In genomic region chr7:27774717-27775328, GRCh38 we compare ENCODE assay signal across 8 cellular contexts. TPM values are rescaled to one million over a fixed set of nuclear protein-coding genes. Genes with fewer than 3 reads are reported as not detected.
DNase-seq lines count a peak whose midpoint lies in the region; ATAC-seq and TF ChIP-seq lines count a peak whose summit lies in the region.

No MANE protein-coding gene starts in this region.

- H3K4me1 Mint-ChIP-seq in CD8-positive, alpha-beta T cell (ENCODE audit: low read depth): peaks cover 55% of the 10 kb centered on the region
- H3K4me1 Mint-ChIP-seq in nephron: no peaks in the 10 kb centered on the region

- POLR2A ChIA-PET in CD8-positive, alpha-beta T cell (lab: Charles Lee): interaction anchor here (0.9 to 1.2 kb wide), 3 partner anchors 12 to 34 kb away, joined by 3 to 5 read pairs (median 5); partner anchors contain the start of gene TAX1BP1

- H3K27me3 Mint-ChIP-seq in CD8-positive, alpha-beta T cell (ENCODE audit: low read depth): no peaks in the 10 kb centered on the region
- H3K27me3 Mint-ChIP-seq in nephron (ENCODE audit: low read depth): no peaks in the 10 kb centered on the region

- H3K4me2 ChIP-seq in Loucy (ENCODE audit: low read depth, low read length, poor library complexity, severe bottlenecking): peak overlapping the region; percentile 16

- CTCF ChIA-PET in CD8-positive, alpha-beta T cell (lab: Charles Lee): interaction anchor here (0.7 to 3.7 kb wide), 9 partner anchors 9 to 614 kb away, joined by 3 to 12 read pairs (median 3); no protein-coding TSS in a partner anchor

- peak overlapping the region; percentile 21 for H3K9ac ChIP-seq in Loucy (ENCODE audit: low read depth, low read length, poor library complexity, severe bottlenecking)

- H3K79me2 ChIP-seq in Loucy (ENCODE audit: insufficient read depth, low read length): peaks cover 97% of the 10 kb centered on the region

- peaks cover 16% of the 10 kb centered on the region for H3K36me3 ChIP-seq in CD8-positive, alpha-beta T cell (ENCODE audit: insufficient read depth, low read length)
- peaks cover 42% of the 10 kb centered on the region; the same call in 1 of the 2 replicates for H3K36me3 ChIP-seq in Loucy (ENCODE audit: insufficient read depth, low read length)

- H3F3A ChIP-seq in Loucy (ENCODE audit: low read depth): no peaks in the 10 kb centered on the region

- H3K4me3 ChIP-seq in CD8-positive, alpha-beta T cell (ENCODE audit: low read depth, low read length): no peak overlapping the region
- H3K4me3 ChIP-seq in Loucy (ENCODE audit: low read length, poor library complexity, severe bottlenecking) (peak overlapping the region; percentile 13), choroid plexus epithelial cell (ENCODE audit: low read depth, low read length) (no peak overlapping the region)

- no peaks in the 10 kb centered on the region for H3K9me3 ChIP-seq in CD8-positive, alpha-beta T cell (ENCODE audit: low read length)
- H3K9me3 ChIP-seq in Loucy (ENCODE audit: insufficient read depth, low read depth, low read length): no peaks in the 10 kb centered on the region

- no peak overlapping the region for H3K4me3 Mint-ChIP-seq in CD8-positive, alpha-beta T cell
- H3K4me3 Mint-ChIP-seq in nephron: no peak overlapping the region

- DNase-seq in CD8-positive, alpha-beta T cell: no peak
- DNase-seq in choroid plexus epithelial cell (ENCODE audit: low read depth): peak; percentile 70
- DNase-seq in hippocampal formation (lab: John Stamatoyannopoulos, UW): no peak

- no peaks in the 10 kb centered on the region for H3K9me2 ChIP-seq in Loucy (replicated peaks; ENCODE audit: low read depth, low read length)

- ATAC-seq in CD8-positive, alpha-beta T cell: no peak
- ATAC-seq in HG03025 (IDR thresholded peaks at IDR 0.05; ENCODE audit: low FRiP score, unreplicated experiment) (no peak), HG03159 (IDR thresholded peaks at IDR 0.05; ENCODE audit: unreplicated experiment) (no peak), GM21786 (IDR thresholded peaks at IDR 0.05; ENCODE audit: unreplicated experiment) (no peak)

- H3K9me3 Mint-ChIP-seq in CD8-positive, alpha-beta T cell: no peaks in the 10 kb centered on the region
- no peaks in the 10 kb centered on the region for H3K9me3 Mint-ChIP-seq in nephron

- H4K20me1 ChIP-seq in Loucy (ENCODE audit: insufficient read depth, low read length, poor library complexity, severe bottlenecking): peaks cover 10% of the 10 kb centered on the region

- no peaks in the 10 kb centered on the region for H3K4me1 ChIP-seq in CD8-positive, alpha-beta T cell (ENCODE audit: insufficient read depth, low read length)
- H3K4me1 ChIP-seq in Loucy (ENCODE audit: insufficient read depth, low read length, poor library complexity, severe bottlenecking): peaks cover 23% of the 10 kb centered on the region

- no peak overlapping the region for H3K27ac ChIP-seq in CD8-positive, alpha-beta T cell (ENCODE audit: low read depth, low read length)

- H3K27me3 ChIP-seq in CD8-positive, alpha-beta T cell (ENCODE audit: insufficient read depth, low read length): no peaks in the 10 kb centered on the region
- H3K27me3 ChIP-seq in Loucy (ENCODE audit: insufficient read depth, low read length, poor library complexity, severe bottlenecking): no peaks in the 10 kb centered on the region

- no peak overlapping the region for H2AFZ ChIP-seq in Loucy (ENCODE audit: low read length)

- TF ChIP-seq CTCF in CD8-positive, alpha-beta T cell (IDR thresholded peaks at IDR 0.05): peak; percentile 48
- TF ChIP-seq CTCF in Loucy (conservative IDR thresholded peaks at IDR 0.05; ENCODE audit: low read length): peak; percentile 94
- TF ChIP-seq CTCF in choroid plexus epithelial cell (conservative IDR thresholded peaks at IDR 0.05; ENCODE audit: low read depth, low read length): peak; percentile 68
- TF ChIP-seq CTCF in nephron (IDR thresholded peaks at IDR 0.05; ENCODE audit: unreplicated experiment in 3 of 3): peak; percentile 56 to 78 (median 62)

- peaks cover 60% of the 10 kb centered on the region for H3K36me3 Mint-ChIP-seq in CD8-positive, alpha-beta T cell
- peaks cover 19% of the 10 kb centered on the region for H3K36me3 Mint-ChIP-seq in nephron (ENCODE audit: low read depth)

- no peak overlapping the region for H3K27ac Mint-ChIP-seq in CD8-positive, alpha-beta T cell
- H3K27ac Mint-ChIP-seq in nephron: no peak overlapping the region

- intact Hi-C loops in CD8-positive, alpha-beta T cell (cut with DNase I, micrococcal nuclease): no loop called here

RNA-seq across cellular contexts. Expression of gene TAX1BP1, which starts 34.9 kb away (rescaled TPM):
- total RNA-seq in CD8-positive, alpha-beta T cell: 100 to 1,000 TPM; 132 to 139 TPM
